Comparison of ENCODE assay signal across 23 cellular contexts in the genomic region with DNA sequence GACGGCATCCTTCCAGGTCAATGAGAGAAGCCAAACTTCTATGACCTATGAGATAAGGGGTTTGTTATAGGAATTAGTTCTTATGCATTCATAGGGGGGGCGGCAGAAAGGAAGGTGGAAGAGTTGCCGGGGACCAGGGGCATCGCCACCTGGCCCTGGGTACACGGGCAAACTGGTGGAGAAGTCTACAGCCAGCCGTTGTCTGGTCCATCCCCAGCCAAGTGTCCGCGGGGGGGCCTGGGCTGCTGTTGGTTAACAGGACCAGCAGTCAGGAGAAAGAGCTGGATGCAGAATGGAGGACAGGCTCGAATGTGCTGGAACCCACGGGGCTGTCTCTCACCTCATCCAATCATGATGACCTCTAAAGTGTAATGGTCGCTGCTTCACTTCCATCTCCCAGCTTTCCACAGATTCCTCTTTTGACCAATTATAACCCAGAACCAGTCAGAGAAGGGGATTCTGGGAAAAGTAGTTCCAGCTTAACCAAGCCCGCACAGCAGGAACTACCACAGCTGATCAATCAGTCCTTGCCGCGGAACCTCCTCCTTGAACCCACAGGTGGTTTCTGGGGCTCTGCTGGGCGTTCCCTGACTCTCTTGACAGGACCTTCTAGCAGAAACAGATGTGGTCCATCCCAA. TPM values are rescaled to one million over a fixed set of nuclear protein-coding genes. Genes with fewer than 3 reads are reported as not detected.
A peak's percentile ranks its signal among the peaks of the same experiment; 100 is the strongest.
DNase-seq lines count a peak whose midpoint lies in the region; ATAC-seq, FAIRE-seq and TF ChIP-seq lines count a peak whose summit lies in the region.
"Had no signal": no experiment of that assay in that cellular context is flagged by ENCODE, and none has a peak within 500 bp of the region (broad histone marks: within the 10 kb centered on the region; RNA-seq: fewer than 3 reads in every experiment).

No MANE protein-coding gene starts in this region.

- H3K27me3 ChIP-seq in HepG2 (ENCODE audit: control insufficient read depth in 1 of 2, insufficient read depth in 2 of 2, low read length in 2 of 2) (no peaks in the 10 kb centered on the region), right lobe of liver (peaks cover 0 to 7% of the 10 kb centered on the region in 2 donors), body of pancreas (no peaks in the 10 kb centered on the region), upper lobe of right lung (no peaks in the 10 kb centered on the region)
- H3K27me3 ChIP-seq: heart right ventricle, right atrium auricular region, upper lobe of left lung had no signal

- peaks cover 12% of the 10 kb centered on the region for H4K20me1 ChIP-seq in HepG2 (ENCODE audit: insufficient read depth, low read length)

- peaks cover 71% of the 10 kb centered on the region for H3K79me2 ChIP-seq in HepG2 (ENCODE audit: insufficient read depth, low read length)

- TF ChIP-seq POLR2A in HepG2 (IDR thresholded peaks at IDR 0.05; ENCODE audit: insufficient read depth in 1 of 2, low read depth in 2 of 2, low read length in 2 of 2) = no peak
- no peak for TF ChIP-seq POLR2A in right lobe of liver (IDR thresholded peaks at IDR 0.05)
- no peak for TF ChIP-seq POLR2A in body of pancreas (IDR thresholded peaks at IDR 0.05)

- TF ChIP-seq EP300 in HepG2 (IDR thresholded peaks at IDR 0.05; ENCODE audit: low read depth in 2 of 2, low read length in 2 of 2) = no peak
- TF ChIP-seq EP300 in HepG2 (CRISPR knock-in tag; IDR thresholded peaks at IDR 0.05; ENCODE audit: borderline replicate concordance) = no peak

- no TSS peak for BruUV-seq in HepG2 (replicated peaks; lab: Mats Ljungman, UMichigan)

- CTCF ChIA-PET in HepG2 (lab: Yijun Ruan, JAX; ENCODE audit: low intra/inter-chr PET ratio, low total read pairs) = no interaction called here

- TF ChIP-seq CTCF in HepG2 (CRISPR knock-in tag; IDR thresholded peaks at IDR 0.05) (no peak), right lobe of liver (IDR thresholded peaks at IDR 0.05) (no peak), body of pancreas (IDR thresholded peaks at IDR 0.05) (no peak), kidney (IDR thresholded peaks at IDR 0.05; ENCODE audit: borderline replicate concordance, extremely low read depth, insufficient read depth) (no peak), upper lobe of right lung (IDR thresholded peaks at IDR 0.05) (no peak)

- no peak overlapping the region for H2AFZ ChIP-seq in HepG2 (ENCODE audit: low read length)

- in situ Hi-C loops in HepG2 (cut with HindIII; ENCODE audit: extremely low pct_ligation_motif_present, low pct_unique_long_range_greater_than_20kb) = no loop called here

- peaks cover 0 to 2% of the 10 kb centered on the region in 2 experiments; a peak in 2 of 5 replicates for H3K36me3 ChIP-seq in HepG2 (replicated peaks in 1 of 2; ENCODE audit: control insufficient read depth in 1 of 2, insufficient read depth in 2 of 2, low read length in 2 of 2)
- H3K36me3 ChIP-seq in right lobe of liver = no peaks in the 10 kb centered on the region
- H3K36me3 ChIP-seq in body of pancreas (replicated peaks in 1 of 2; ENCODE audit: insufficient read depth in 1 of 2, low read depth in 2 of 2) = no peaks in the 10 kb centered on the region
- no peaks in the 10 kb centered on the region for H3K36me3 ChIP-seq in kidney (ENCODE audit: control insufficient read depth in 1 of 2, insufficient read depth in 2 of 2, low read length in 2 of 2)
- no peaks in the 10 kb centered on the region for H3K36me3 ChIP-seq in upper lobe of right lung
- H3K36me3 ChIP-seq: heart right ventricle, right atrium auricular region, upper lobe of left lung had no signal

- H3K27ac ChIP-seq in HepG2 (ENCODE audit: extremely low read length, insufficient read depth, low read length) (peak overlapping the region; percentile 58), right lobe of liver (no peak overlapping the region), body of pancreas (peak overlapping the region; percentile 9 to 95 (median 74)), kidney (ENCODE audit: low read depth in 2 of 2, low read length in 2 of 2) (peak overlapping the region; percentile 48 to 73), upper lobe of right lung (no peak overlapping the region)
- H3K27ac ChIP-seq: right atrium auricular region had no signal

- intact Hi-C loops in HepG2 (cut with micrococcal nuclease; ENCODE audit: unreplicated experiment) = no loop called here
- intact Hi-C loops in right lobe of liver (cut with DNase I) = no loop called here
- intact Hi-C loops in body of pancreas (cut with DNase I) = no loop called here
- intact Hi-C loops in kidney (cut with DNase I) = no loop called here
- intact Hi-C loops in upper lobe of right lung (cut with DNase I) = no loop called here

- FAIRE-seq in HepG2 (lab: Jason Lieb, UNC) = no peak
- FAIRE-seq in kidney (lab: Jason Lieb, UNC) = no peak
- FAIRE-seq: A204.1 had no signal

- TF ChIP-seq RAD21 in HepG2 (CRISPR knock-in tag; IDR thresholded peaks at IDR 0.05) = no peak

- POLR2A ChIA-PET in HepG2 (lab: Yijun Ruan, JAX) = interaction anchor here (0.9 to 3.3 kb wide), 3 partner anchors 16 to 18 kb away, joined by 3 to 33 read pairs (median 4); a partner anchor contains a TSS

- 93% methylated on average over 14 of the region's 15 CpGs for whole genome bisulfite sequencing in HepG2 (ENCODE audit: low lambda C conversion rate)
- 64% methylated on average over 12 of the region's 15 CpGs for WGBS in right lobe of liver (ENCODE audit: insufficient coverage, low coverage, low lambda C conversion rate, missing lambda C conversion rate)
- WGBS in body of pancreas, 2 donors = 53 to 55% methylated on average over 13 to 15 of the region's 15 CpGs

- H3K9me3 ChIP-seq in HepG2 (ENCODE audit: low read length) (no peaks in the 10 kb centered on the region), right lobe of liver (no peaks in the 10 kb centered on the region), body of pancreas (no peaks in the 10 kb centered on the region), kidney (ENCODE audit: control insufficient read depth in 1 of 2, low read length in 2 of 2) (no peaks in the 10 kb centered on the region), upper lobe of right lung (no peaks in the 10 kb centered on the region)
- H3K9me3 ChIP-seq: heart right ventricle, right atrium auricular region, upper lobe of left lung had no signal

- H3K4me1 ChIP-seq in HepG2 (ENCODE audit: insufficient read depth, low read length) = peaks cover 61% of the 10 kb centered on the region
- no peaks in the 10 kb centered on the region for H3K4me1 ChIP-seq in right lobe of liver
- peaks cover 93% of the 10 kb centered on the region for H3K4me1 ChIP-seq in body of pancreas
- H3K4me1 ChIP-seq in kidney (ENCODE audit: control insufficient read depth in 1 of 2, insufficient read depth in 1 of 2, low read depth in 1 of 2, low read length in 2 of 2) = peaks cover 27 to 36% of the 10 kb centered on the region in 2 donors
- peaks cover 23% of the 10 kb centered on the region for H3K4me1 ChIP-seq in upper lobe of right lung

- H3K4me3 ChIP-seq in HepG2 (replicated peaks in 1 of 3; ENCODE audit: insufficient read depth in 1 of 3, low read depth in 2 of 3, low read length in 3 of 3) (0 out of 6 replicates have a peak overlapping the region, but pooled peaks of 1 of the 3 experiments have one; percentile 5), right lobe of liver (no peak overlapping the region), body of pancreas (no peak overlapping the region), kidney (ENCODE audit: low read length in 2 of 2) (no peak overlapping the region), upper lobe of right lung (no peak overlapping the region)
- H3K4me3 ChIP-seq: heart right ventricle, right atrium auricular region, upper lobe of left lung had no signal

- H3K4me2 ChIP-seq in HepG2 (ENCODE audit: low read depth, low read length) = peak overlapping the region; percentile 66; the same call in 1 of the 2 replicates

- DNase-seq in HepG2 (ENCODE audit: low spot score) (no peak), right lobe of liver (no peak), body of pancreas (no peak), kidney (no peak), upper lobe of right lung (peak; percentile 55), 8988T (no peak), NCI-H1694 (lab: John Stamatoyannopoulos, UW) (no peak), DMS153 (lab: John Stamatoyannopoulos, UW) (no peak)
- DNase-seq: activated CD4-positive, alpha-beta T cell treated with anti-CD3 and anti-CD28 coated beads for 36 hours; activated naive CD4-positive, alpha-beta T cell; activated T-cell treated with anti-CD3 and anti-CD28 coated beads, Interleukin-2, amount 50 U/mL, for 4 hours; amygdala; H9; heart right ventricle; MM.1S; NCI-H146; NCI-H2171 treated with DMSO at 0.1 percent for 48 hours; NCI-H524 treated with DMSO at 0.1 percent for 48 hours; T-helper 1 cell had no signal

- H3K9ac ChIP-seq in HepG2 (ENCODE audit: insufficient read depth, low read depth, low read length) = peak overlapping the region; percentile 17; the same call in 1 of the 2 replicates
- H3K9ac ChIP-seq in kidney (ENCODE audit: low read length in 2 of 2) = peak overlapping the region in 1 of 2 donors; percentile 4

- ATAC-seq in HepG2 = no peak
- ATAC-seq in right lobe of liver = no peak
- ATAC-seq in body of pancreas = peak; percentile 36
- ATAC-seq in upper lobe of right lung = no peak
- ATAC-seq: activated CD4-positive, alpha-beta T cell treated with anti-CD3 and anti-CD28 coated beads for 36 hours; activated T-cell treated with anti-CD3 and anti-CD28 coated beads, Interleukin-2, amount 50 U/mL, for 4 hours; heart right ventricle had no signal

RNA-seq across cellular contexts. Expression of a gene that starts 17.8 kb away (rescaled TPM):
- total RNA-seq in HepG2 (2016; rRNA removed; fragmentation: Illumina TruSeq; extraction: Trizol) = 6.3 and 12.2 TPM in 2 replicates
- total RNA-seq in HepG2 (2016; cell fraction: cytosol; rRNA removed; fragmentation: Illumina TruSeq; extraction: Trizol; ENCODE audit: low read depth) = 2.6 and 2.8 TPM in 2 replicates
- 7.0 and 9.8 TPM in 2 replicates for total RNA-seq in HepG2 (2016; cell fraction: insoluble cytoplasmic fraction; rRNA removed; fragmentation: Illumina TruSeq; extraction: Trizol)
- 5.3 and 6.5 TPM in 2 replicates for total RNA-seq in HepG2 (2016; cell fraction: membrane; rRNA removed; fragmentation: Illumina TruSeq; extraction: Trizol)
- 9.7 and 11.5 TPM in 2 replicates for total RNA-seq in HepG2 (2016; cell fraction: nucleus; rRNA removed; fragmentation: Illumina TruSeq; extraction: Trizol)
- 18.5 and 22.3 TPM in 2 replicates for polyA plus RNA-seq in HepG2 (2011; rRNA removed)
- 20.1 and 23.4 TPM in 2 replicates for polyA plus RNA-seq in HepG2 (2011; cell fraction: cytosol; rRNA removed)
- polyA plus RNA-seq in HepG2 (2011; cell fraction: nucleus; rRNA removed) = 14.3 and 18.6 TPM in 2 replicates
- 8.0 and 11.2 TPM in 2 replicates for polyA plus RNA-seq in HepG2 (2012)
- polyA plus RNA-seq in HepG2 (2016; cell fraction: cytosol; fragmentation: Illumina TruSeq; extraction: Trizol; ENCODE audit: low read depth) = 1.9 and 2.3 TPM in 2 replicates
- 8.4 and 8.6 TPM in 2 replicates for polyA plus RNA-seq in HepG2 (2016; cell fraction: insoluble cytoplasmic fraction; fragmentation: Illumina TruSeq; extraction: Trizol; ENCODE audit: low read depth)
- polyA plus RNA-seq in HepG2 (2016; cell fraction: membrane; fragmentation: Illumina TruSeq; extraction: Trizol; ENCODE audit: low read depth) = 3.7 and 4.9 TPM in 2 replicates
- polyA plus RNA-seq in HepG2 (2016; cell fraction: nucleus; fragmentation: Illumina TruSeq; extraction: Trizol; ENCODE audit: insufficient read depth, low read depth) = 23.6 and 23.8 TPM in 2 replicates
- polyA minus RNA-seq in HepG2 (2011; rRNA and poly(A)+ RNA removed; ENCODE audit: low replicate concordance) = 3.2 and 18.3 TPM in 2 replicates
- 8.7 and 9.4 TPM in 2 replicates for polyA minus RNA-seq in HepG2 (2011; cell fraction: cytosol; rRNA and poly(A)+ RNA removed)
- 8.6 and 9.4 TPM in 2 replicates for polyA minus RNA-seq in HepG2 (2011; cell fraction: nucleus; rRNA and poly(A)+ RNA removed)
- total RNA-seq in right lobe of liver = 1 to 10 TPM; 1.3 to 5.4 (median 1.9) TPM
- total RNA-seq in body of pancreas = 10 to 100 TPM; 26.5 to 36.9 TPM
- 48.4 TPM for total RNA-seq in kidney
- polyA plus RNA-seq in kidney (ENCODE audit: insufficient read depth, low read depth, low replicate concordance) = 38.1 TPM
- 14.7 TPM for total RNA-seq in upper lobe of right lung
- total RNA-seq: activated CD8-positive, alpha-beta memory T cell treated with anti-CD3 and anti-CD28 coated beads for 36 hours had no signal

Comparison
In these comparisons a context has a peak if more than half of its experiments do, and no peak if none do; other contexts are left out.
1. H3K27ac ChIP-seq: peak in HepG2 (single experiment), body of pancreas (4 of 4) and kidney (2 of 2); none in right lobe of liver (0 of 3) and upper lobe of right lung (single experiment).